ENCODE assay signal across 21 cellular contexts in the genomic region with DNA sequence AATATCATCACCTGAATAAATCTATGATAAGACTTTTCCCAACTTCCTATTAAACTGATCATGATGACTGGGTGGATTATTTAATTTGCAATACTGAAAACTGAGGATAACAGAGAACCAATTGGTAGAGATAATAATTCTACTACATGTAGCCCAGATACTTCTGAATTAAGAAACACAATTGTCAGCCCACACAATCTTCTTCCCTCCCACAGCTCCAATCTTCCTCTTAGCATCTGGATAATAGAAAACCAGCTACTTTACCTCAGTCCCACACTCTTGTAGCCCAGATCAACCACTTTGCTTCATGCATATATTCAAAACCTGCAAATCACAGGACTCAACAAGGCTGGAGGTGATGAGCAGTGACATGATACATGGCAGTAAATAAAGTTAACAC. TPM values are rescaled to one million over a fixed set of nuclear protein-coding genes. Genes with fewer than 3 reads are reported as not detected.
DNase-seq lines count a peak whose midpoint lies in the region; ATAC-seq and TF ChIP-seq lines count a peak whose summit lies in the region.
"Had no signal": no experiment of that assay in that cellular context is flagged by ENCODE, and none has a peak within 500 bp of the region (broad histone marks: within the 10 kb centered on the region; RNA-seq: fewer than 3 reads in every experiment).

No MANE protein-coding gene starts in this region.

- DNase-seq in T-helper 17 cell (no peak), endodermal cell (no peak), ascending aorta (ENCODE audit: low spot score in 2 of 2) (no peak), kidney glomerular epithelial cell (lab: John Stamatoyannopoulos, UW) (no peak)
- DNase-seq: activated CD8-positive, alpha-beta memory T cell treated with anti-CD3 and anti-CD28 coated beads, Interleukin-2, amount 50 U/mL, for 48 hours; activated naive CD8-positive, alpha-beta T cell treated with anti-CD3 and anti-CD28 coated beads, Interleukin-2, amount 10 ng/mL, durations not matched to agents 7 days and 5 days; gastrocnemius medialis; GF-D8; mucosa of descending colon; NCI-H1092; NCI-H226; stimulated activated CD4-positive, alpha-beta T cell treated with anti-CD3 and anti-CD28 coated beads, Interleukin-15, amount 100 ng/mL, for 24 hours had no signal

- H3K4me1 ChIP-seq in endodermal cell (ENCODE audit: control insufficient read depth, insufficient read depth, low read length) (no peaks in the 10 kb centered on the region), ascending aorta (no peaks in the 10 kb centered on the region)
- H3K4me1 ChIP-seq: prostate gland, tibial nerve had no signal

- H3K4me1 Mint-ChIP-seq in T-helper 17 cell (peaks cover 11% of the 10 kb centered on the region), endodermal cell (peaks cover 9% of the 10 kb centered on the region)
- H3K4me1 Mint-ChIP-seq: central memory CD8-positive, alpha-beta T cell had no signal

- intact Hi-C loops in ascending aorta (cut with DNase I), result no loop called here

- peaks cover 4% of the 10 kb centered on the region for H3K9me3 Mint-ChIP-seq in endodermal cell
- H3K9me3 Mint-ChIP-seq: activated naive CD8-positive, alpha-beta T cell treated with anti-CD3 and anti-CD28 coated beads, Interleukin-2, amount 10 ng/mL, durations not matched to agents 7 days and 5 days; central memory CD8-positive, alpha-beta T cell; IgD-negative memory B cell had no signal

- no peaks in the 10 kb centered on the region for H3K9me3 ChIP-seq in T-helper 17 cell (ENCODE audit: control insufficient read depth, low read length, poor library complexity, severe bottlenecking)
- H3K9me3 ChIP-seq in endodermal cell (ENCODE audit: control insufficient read depth, low read length), result no peaks in the 10 kb centered on the region
- H3K9me3 ChIP-seq in ascending aorta, result no peaks in the 10 kb centered on the region
- H3K9me3 ChIP-seq: gastrocnemius medialis, mucosa of descending colon, prostate gland, tibial nerve had no signal

- H3K36me3 ChIP-seq in endodermal cell (ENCODE audit: control insufficient read depth, insufficient read depth, low read length) (peaks cover 11% of the 10 kb centered on the region), ascending aorta (peaks cover 8 to 9% of the 10 kb centered on the region in 2 donors)
- H3K36me3 ChIP-seq: gastrocnemius medialis, prostate gland had no signal

- no peaks in the 10 kb centered on the region for H3K27me3 ChIP-seq in endodermal cell (ENCODE audit: control insufficient read depth, insufficient read depth, low read length, poor library complexity, severe bottlenecking)
- H3K27me3 ChIP-seq in ascending aorta, result no peaks in the 10 kb centered on the region
- H3K27me3 ChIP-seq: gastrocnemius medialis, tibial nerve had no signal

- no peak overlapping the region for H3K27ac ChIP-seq in endodermal cell (ENCODE audit: low read depth, low read length)
- H3K27ac ChIP-seq in ascending aorta, result no peak overlapping the region
- H3K27ac ChIP-seq: prostate gland, tibial nerve had no signal

- H3K4me3 ChIP-seq in endodermal cell (ENCODE audit: low read length), result no peak overlapping the region
- H3K4me3 ChIP-seq in ascending aorta, result no peak overlapping the region
- H3K4me3 ChIP-seq: gastrocnemius medialis, mucosa of descending colon, prostate gland, tibial nerve had no signal

- H3K9ac ChIP-seq in endodermal cell (ENCODE audit: extremely low read depth, low read length, poor library complexity, severe bottlenecking), result no peak overlapping the region

- H3K4me3 Mint-ChIP-seq in T-helper 17 cell (no peak overlapping the region), endodermal cell (no peak overlapping the region)
- H3K4me3 Mint-ChIP-seq: activated naive CD8-positive, alpha-beta T cell treated with anti-CD3 and anti-CD28 coated beads, Interleukin-2, amount 10 ng/mL, durations not matched to agents 7 days and 5 days; central memory CD8-positive, alpha-beta T cell; IgD-negative memory B cell; WTC11 had no signal

- TF ChIP-seq CTCF in endodermal cell (conservative IDR thresholded peaks at IDR 0.05), result no peak
- no peak for TF ChIP-seq CTCF in ascending aorta (IDR thresholded peaks at IDR 0.05)

- H3K27me3 Mint-ChIP-seq in T-helper 17 cell (no peaks in the 10 kb centered on the region), endodermal cell (ENCODE audit: insufficient read depth) (no peaks in the 10 kb centered on the region)
- H3K27me3 Mint-ChIP-seq: central memory CD8-positive, alpha-beta T cell; IgD-negative memory B cell had no signal

- peak; percentile 2 for ATAC-seq in GM18499 (IDR thresholded peaks at IDR 0.05; ENCODE audit: insufficient read depth, unreplicated experiment)
- ATAC-seq in GM19395 (IDR thresholded peaks at IDR 0.05; ENCODE audit: unreplicated experiment), result peak; percentile 11
- ATAC-seq in HG02759 (IDR thresholded peaks at IDR 0.05; ENCODE audit: unreplicated experiment), result peak; percentile 31
- peak; percentile 24 for ATAC-seq in HG03342 (IDR thresholded peaks at IDR 0.05; ENCODE audit: unreplicated experiment)
- no peak for ATAC-seq in T-helper 17 cell
- ATAC-seq: gastrocnemius medialis, mucosa of descending colon, WTC11 had no signal

- no peak overlapping the region for H3K27ac Mint-ChIP-seq in T-helper 17 cell
- H3K27ac Mint-ChIP-seq in endodermal cell, result no peak overlapping the region
- H3K27ac Mint-ChIP-seq: activated naive CD8-positive, alpha-beta T cell treated with anti-CD3 and anti-CD28 coated beads, Interleukin-2, amount 10 ng/mL, durations not matched to agents 7 days and 5 days; IgD-negative memory B cell; WTC11 had no signal

- H3K36me3 Mint-ChIP-seq in T-helper 17 cell (ENCODE audit: low read depth) (peaks cover 2% of the 10 kb centered on the region), endodermal cell (ENCODE audit: low read depth) (peaks cover 24% of the 10 kb centered on the region)

RNA-seq across cellular contexts. Expression of a gene that starts 16.9 kb away (rescaled TPM):
- total RNA-seq in T-helper 17 cell, result under 1 TPM; 0.31 to 0.65 TPM
- 10 to 100 TPM in 1 of 2 donors, 1 to 10 TPM in 1; 9.9 to 24.4 TPM for total RNA-seq in endodermal cell
- 7.9 TPM for polyA plus RNA-seq in endodermal cell (2013, experiment 1 of 2)
- polyA plus RNA-seq in endodermal cell (2013, experiment 2 of 2), result 8.3 TPM
- 0.32 TPM for total RNA-seq in ascending aorta
